Comparison of ENCODE assay signal across 1 cellular context in genomic region chr2:128027801-128028667, GRCh38.
TF ChIP-seq lines count a peak whose summit lies in the region.

Gene SAP130, minus strand, starts transcription at chr2:128028059. Its CDS starts 1,767 bp downstream, at chr2:128026292.

TF ChIP-seq in K562, 482 proteins besides CTCF, POLR2A, EP300 and RAD21 (continued from another document and continues in another):
- peak; percentile 44 for TF ChIP-seq E2F8 (IDR thresholded peaks at IDR 0.05; ENCODE audit: low read depth, partially characterized antibody)
- peak; percentile 71 for TF ChIP-seq PRDM10 (IDR thresholded peaks at IDR 0.05; ENCODE audit: partially characterized antibody)
- TF ChIP-seq ZNF449 (CRISPR knock-in tag; IDR thresholded peaks at IDR 0.05): no peak
- no peak for TF ChIP-seq RNF219 (CRISPR knock-in tag; IDR thresholded peaks at IDR 0.05)
- TF ChIP-seq CTBP1 (IDR thresholded peaks at IDR 0.05; ENCODE audit: borderline replicate concordance): peak; percentile 71
- no peak for TF ChIP-seq EHMT2 (IDR thresholded peaks at IDR 0.05)
- TF ChIP-seq ZNF146 (CRISPR knock-in tag; IDR thresholded peaks at IDR 0.05; ENCODE audit: unreplicated experiment): no peak
- no peak for TF ChIP-seq HLTF (IDR thresholded peaks at IDR 0.05)
- TF ChIP-seq SPI1 (IDR thresholded peaks at IDR 0.05; ENCODE audit: borderline replicate concordance, low read depth, low read length): no peak
- TF ChIP-seq PHF20 (IDR thresholded peaks at IDR 0.05; ENCODE audit: partially characterized antibody): no peak
- TF ChIP-seq HNRNPL (IDR thresholded peaks at IDR 0.05; ENCODE audit: low read depth, low read length): no peak
- peak; percentile 60; the same call in 1 of the 2 replicates for TF ChIP-seq VEZF1 (CRISPR knock-in tag; IDR thresholded peaks at IDR 0.05)
- TF ChIP-seq NR2C2 (CRISPR knock-in tag; IDR thresholded peaks at IDR 0.05): no peak
- TF ChIP-seq NR2C2 (tag; IDR thresholded peaks at IDR 0.05): peak; percentile 51; the same call in 1 of the 2 replicates
- TF ChIP-seq ZKSCAN3 (CRISPR knock-in tag; IDR thresholded peaks at IDR 0.05): no peak
- TF ChIP-seq CEBPB (tag; IDR thresholded peaks at IDR 0.05): no peak
- TF ChIP-seq ZNF398 (CRISPR knock-in tag; IDR thresholded peaks at IDR 0.05): no peak
- no peak for TF ChIP-seq THAP7 (CRISPR knock-in tag; IDR thresholded peaks at IDR 0.05)
- TF ChIP-seq RAD51 (IDR thresholded peaks at IDR 0.05; ENCODE audit: borderline replicate concordance, low read depth): no peak
- TF ChIP-seq NR4A1 (CRISPR knock-in tag; IDR thresholded peaks at IDR 0.05): peak; percentile 30; the same call in 1 of the 2 replicates
- TF ChIP-seq NR4A1 (tag; IDR thresholded peaks at IDR 0.05): no peak
- peak; percentile 72 for TF ChIP-seq L3MBTL2 (IDR thresholded peaks at IDR 0.05)
- no peak for TF ChIP-seq CBX3 (IDR thresholded peaks at IDR 0.05; ENCODE audit: borderline replicate concordance in 1 of 2, low read length in 2 of 2)
- TF ChIP-seq DEAF1 (CRISPR knock-in tag; IDR thresholded peaks at IDR 0.05): no peak
- peak; percentile 66 for TF ChIP-seq SAFB (IDR thresholded peaks at IDR 0.05; ENCODE audit: borderline replicate concordance, low read depth, low read length)
- TF ChIP-seq DDX20 (tag; IDR thresholded peaks at IDR 0.05; ENCODE audit: low read depth): no peak
- no peak for TF ChIP-seq SREBF2 (CRISPR knock-in tag; IDR thresholded peaks at IDR 0.05)
- no peak for TF ChIP-seq SNIP1 (IDR thresholded peaks at IDR 0.05; ENCODE audit: low read depth)
- TF ChIP-seq MAZ (CRISPR knock-in tag; conservative IDR thresholded peaks at IDR 0.05 in 1 of 2, IDR thresholded peaks at IDR 0.05 in 1 of 2): peak; percentile 51 to 83; a peak in 3 of 4 replicates
- peak; percentile 78; the same call in 1 of the 2 replicates for TF ChIP-seq ATF6 (CRISPR knock-in tag; IDR thresholded peaks at IDR 0.05)
- no peak for TF ChIP-seq ZNF589 (CRISPR knock-in tag; IDR thresholded peaks at IDR 0.05; ENCODE audit: low read depth)
- TF ChIP-seq ZBTB8A (IDR thresholded peaks at IDR 0.05; ENCODE audit: partially characterized antibody): no peak
- peak; percentile 42 for TF ChIP-seq TAF1 (IDR thresholded peaks at IDR 0.05; ENCODE audit: control insufficient read depth, extremely low read depth, insufficient read depth, low read length, severe bottlenecking)
- no peak for TF ChIP-seq ETS1 (conservative IDR thresholded peaks at IDR 0.05; ENCODE audit: control insufficient read depth, low read depth, low read length)
- 0 out of 2 replicates have a peak, but pooled peaks have one; percentile 17 for TF ChIP-seq TRIM28 (IDR thresholded peaks at IDR 0.05)
- TF ChIP-seq CHCHD3 (CRISPR knock-in tag; IDR thresholded peaks at IDR 0.05): 0 out of 2 replicates have a peak, but pooled peaks have one; percentile 5
- no peak for TF ChIP-seq SREBF1 (IDR thresholded peaks at IDR 0.05; ENCODE audit: borderline replicate concordance, low read depth, low read length)
- TF ChIP-seq ZNF444 (CRISPR knock-in tag; IDR thresholded peaks at IDR 0.05): no peak
- TF ChIP-seq ZNF41 (CRISPR knock-in tag; conservative IDR thresholded peaks at IDR 0.05): no peak
- TF ChIP-seq SUPT5H (IDR thresholded peaks at IDR 0.05): peak; percentile 90
- TF ChIP-seq GATAD2A (IDR thresholded peaks at IDR 0.05): no peak
- TF ChIP-seq ZNF354B (CRISPR knock-in tag; IDR thresholded peaks at IDR 0.05): no peak
- no peak for TF ChIP-seq SMARCE1 (IDR thresholded peaks at IDR 0.05)
